In genomic region chr6:63673692-63674091, GRCh38 we compare ENCODE assay signal across 2 cellular contexts.
TF ChIP-seq lines count a peak whose summit lies in the region.

No MANE protein-coding gene starts in this region.

TF ChIP-seq in GM23338, 12 proteins besides CTCF, POLR2A, EP300 and RAD21:
- TF ChIP-seq ZNF462 (CRISPR knock-in tag; IDR thresholded peaks at IDR 0.05) (no peak), POLR2AphosphoS5 (IDR thresholded peaks at IDR 0.05; ENCODE audit: low read depth) (no peak), NANOG (IDR thresholded peaks at IDR 0.05; ENCODE audit: borderline replicate concordance) (no peak), EZH2 (IDR thresholded peaks at IDR 0.05; ENCODE audit: low read depth, unreplicated experiment) (no peak), JUNB (IDR thresholded peaks at IDR 0.05; ENCODE audit: unreplicated experiment) (no peak), EZH2phosphoT487 (IDR thresholded peaks at IDR 0.05; ENCODE audit: unreplicated experiment) (no peak), STAT1 (IDR thresholded peaks at IDR 0.05; ENCODE audit: unreplicated experiment) (no peak), REST (IDR thresholded peaks at IDR 0.05; ENCODE audit: unreplicated experiment) (no peak), ETS1 (IDR thresholded peaks at IDR 0.05) (no peak), ZNF114 (CRISPR knock-in tag; IDR thresholded peaks at IDR 0.05) (no peak), ZNF331 (CRISPR knock-in tag; IDR thresholded peaks at IDR 0.05; ENCODE audit: low read depth) (no peak), CREB1 (CRISPR knock-in tag; IDR thresholded peaks at IDR 0.05; ENCODE audit: low read depth) (no peak)

TF ChIP-seq in H1, 55 proteins besides CTCF, POLR2A, EP300 and RAD21:
- TF ChIP-seq TCF12 (IDR thresholded peaks at IDR 0.05; ENCODE audit: low read depth, low read length) (no peak), CBX8 (IDR thresholded peaks at IDR 0.05; ENCODE audit: borderline replicate concordance, low read depth, low read length) (no peak), CHD1 (IDR thresholded peaks at IDR 0.05; ENCODE audit: low read depth, low read length) (no peak), RNF2 (IDR thresholded peaks at IDR 0.05; ENCODE audit: borderline replicate concordance, low read depth, low read length, missing control alignments, poor library complexity, severe bottlenecking) (no peak)
TF ChIP-seq in H1: peak in this region for 0.
